Comparison of ENCODE assay signal across 22 cellular contexts in the genomic region with DNA sequence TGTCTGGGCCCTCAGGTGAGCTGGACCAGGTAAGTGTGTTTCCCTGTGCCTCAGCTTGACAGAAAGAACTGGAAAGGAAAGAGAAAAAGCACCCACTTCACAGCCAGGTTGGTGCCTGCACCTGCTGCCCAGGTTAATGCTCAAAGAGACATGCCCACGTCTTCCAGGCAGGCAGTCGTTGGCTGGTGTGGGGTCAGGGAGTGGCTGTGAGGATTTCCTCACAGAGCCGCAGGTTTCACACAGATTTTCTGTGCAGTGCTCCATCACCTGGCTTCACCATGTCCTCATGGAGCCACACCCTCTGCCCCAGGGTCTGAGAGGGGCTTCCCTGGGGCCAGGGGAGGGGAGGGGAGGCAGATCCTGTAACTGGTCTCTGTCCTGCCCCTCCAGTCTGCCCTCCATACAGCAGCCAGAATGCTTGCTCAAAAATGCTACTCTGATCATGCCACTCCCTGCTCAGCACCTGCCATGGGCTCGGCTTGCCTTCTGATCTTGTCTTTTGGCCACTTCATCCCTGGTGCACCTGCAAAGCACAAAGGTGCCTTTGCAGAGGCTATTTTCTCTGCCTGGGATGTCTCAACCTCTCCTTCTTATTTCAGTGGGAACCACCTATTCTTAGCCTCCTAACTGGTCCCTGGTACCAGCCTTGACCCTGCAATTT.
"Had no signal": no experiment of that assay in that cellular context is flagged by ENCODE, and none has a peak within 500 bp of the region (broad histone marks: within the 10 kb centered on the region; RNA-seq: fewer than 3 reads in every experiment).

No MANE protein-coding gene starts in this region.

- H3K4me3 Mint-ChIP-seq: activated B cell treated with CpG ODN at 0.5 μM for 24 hours; activated CD4-positive, alpha-beta T cell treated with anti-CD3 and anti-CD28 coated beads for 36 hours; activated naive CD8-positive, alpha-beta T cell; activated T-cell treated with anti-CD3 and anti-CD28 coated beads, Interleukin-2, amount 50 U/mL, for 24 hours; activated T-helper 17 cell treated with anti-CD3 and anti-CD28 coated beads, Interleukin-2, amount 50 U/mL, for 72 hours; mesothelial cell of epicardium; natural killer cell treated with Interleukin-12 subunit alpha and Interleukin-12 subunit beta and Interleukin-15 and Interleukin-18, amount 100 ng/mL, for 72 hours had no signal

- H3K27me3 Mint-ChIP-seq: activated naive CD8-positive, alpha-beta T cell had no signal

- DNase-seq: activated B cell treated with CpG ODN at 0.5 μM for 24 hours; activated CD4-positive, alpha-beta T cell treated with anti-CD3 and anti-CD28 coated beads for 36 hours; activated CD4-positive, alpha-beta T cell treated with anti-CD3 and anti-CD28 coated beads, Interleukin-2, amount 50 U/mL, for 4 hours; activated CD8-positive, alpha-beta memory T cell treated with anti-CD3 and anti-CD28 coated beads for 24 hours; activated CD8-positive, alpha-beta memory T cell treated with anti-CD3 and anti-CD28 coated beads, Interleukin-2, amount 50 U/mL, for 4 hours; activated T-cell treated with anti-CD3 and anti-CD28 coated beads, Interleukin-2, amount 50 U/mL, for 24 hours; adrenal gland; brain microvascular endothelial cell; central memory CD4-positive, alpha-beta T cell; effector memory CD4-positive, alpha-beta T cell; foreskin keratinocyte; left lung; ovary; psoas muscle; stimulated activated CD4-positive, alpha-beta T cell treated with anti-CD3 and anti-CD28 coated beads, Interleukin-4, amount 100 ng/mL, for 24 hours; stimulated activated naive CD8-positive, alpha-beta T cell treated with anti-CD3 and anti-CD28 coated beads, Interleukin-15, Interleukin-2, amounts not matched to agents 100 U/mL and 50 U/mL, for 24 hours; T1000; upper lobe of right lung had no signal

- H3K27ac Mint-ChIP-seq: activated B cell treated with CpG ODN at 0.5 μM for 24 hours; activated CD4-positive, alpha-beta T cell treated with anti-CD3 and anti-CD28 coated beads for 36 hours; activated naive CD8-positive, alpha-beta T cell; activated T-cell treated with anti-CD3 and anti-CD28 coated beads, Interleukin-2, amount 50 U/mL, for 24 hours; activated T-helper 17 cell treated with anti-CD3 and anti-CD28 coated beads, Interleukin-2, amount 50 U/mL, for 72 hours had no signal

- H3K36me3 Mint-ChIP-seq: activated naive CD8-positive, alpha-beta T cell had no signal

- H3K4me1 Mint-ChIP-seq: activated B cell treated with CpG ODN at 0.5 μM for 24 hours had no signal
